ENCODE assay signal across 13 cellular contexts in genomic region chr18:70423120-70423519, GRCh38.
A peak's percentile ranks its signal among the peaks of the same experiment; 100 is the strongest.
DNase-seq lines count a peak whose midpoint lies in the region; ATAC-seq and TF ChIP-seq lines count a peak whose summit lies in the region.
"Had no signal": no experiment of that assay in that cellular context is flagged by ENCODE, and none has a peak within 500 bp of the region (broad histone marks: within the 10 kb centered on the region; RNA-seq: fewer than 3 reads in every experiment).

No MANE protein-coding gene starts in this region.

- no peak overlapping the region for H3K4me3 Mint-ChIP-seq in dendritic cell treated with granulocyte-macrophage colony-stimulating factor and Interleukin-4, amounts not matched to agents 40 ng/mL and 50 ng/mL, for 4 days
- no peak overlapping the region for H3K4me3 Mint-ChIP-seq in neural crest cell
- H3K4me3 Mint-ChIP-seq: activated CD8-positive, alpha-beta T cell treated with anti-CD3 and anti-CD28 coated beads, Interleukin-2, amount 10 ng/mL, durations not matched to agents 7 days and 5 days; naive thymus-derived CD8-positive, alpha-beta T cell had no signal

- intact Hi-C loops in dendritic cell treated with granulocyte-macrophage colony-stimulating factor and Interleukin-4, amounts not matched to agents 40 ng/mL and 50 ng/mL, for 4 days (cut with micrococcal nuclease), result no loop called here

- DNase-seq in NCI-H69 (lab: John Stamatoyannopoulos, UW), result peak; percentile 45
- DNase-seq in neural crest cell (ENCODE audit: low read depth, low spot score), result no peak
- no peak for DNase-seq in AML-193 (lab: John Stamatoyannopoulos, UW)
- no peak for DNase-seq in hepatic stellate cell (ENCODE audit: low spot score)
- DNase-seq: activated CD8-positive, alpha-beta T cell treated with anti-CD3 and anti-CD28 coated beads, Interleukin-2, amount 10 ng/mL, durations not matched to agents 7 days and 5 days; hippocampal formation; naive thymus-derived CD8-positive, alpha-beta T cell; NCI-H1436; stimulated activated CD8-positive, alpha-beta memory T cell treated with anti-CD3 and anti-CD28 coated beads, Interleukin-4, amount 100 ng/mL, for 48 hours had no signal

- peak overlapping the region; percentile 12 for H3K27ac Mint-ChIP-seq in dendritic cell treated with granulocyte-macrophage colony-stimulating factor and Interleukin-4, amounts not matched to agents 40 ng/mL and 50 ng/mL, for 4 days
- H3K27ac Mint-ChIP-seq in neural crest cell (ENCODE audit: unreplicated experiment), result peak overlapping the region; percentile 46
- H3K27ac Mint-ChIP-seq: activated CD8-positive, alpha-beta T cell treated with anti-CD3 and anti-CD28 coated beads, Interleukin-2, amount 10 ng/mL, durations not matched to agents 7 days and 5 days; naive thymus-derived CD8-positive, alpha-beta T cell had no signal

- H3K4me1 Mint-ChIP-seq in dendritic cell treated with granulocyte-macrophage colony-stimulating factor and Interleukin-4, amounts not matched to agents 40 ng/mL and 50 ng/mL, for 4 days (ENCODE audit: low read depth), result peaks cover 58% of the 10 kb centered on the region
- H3K4me1 Mint-ChIP-seq in neural crest cell, result peaks cover 7% of the 10 kb centered on the region

- TF ChIP-seq CTCF in C4-2B (conservative IDR thresholded peaks at IDR 0.05) (no peak), neural crest cell (conservative IDR thresholded peaks at IDR 0.05) (no peak)

- H3K9me3 Mint-ChIP-seq in dendritic cell treated with granulocyte-macrophage colony-stimulating factor and Interleukin-4, amounts not matched to agents 40 ng/mL and 50 ng/mL, for 4 days, result no peaks in the 10 kb centered on the region
- no peaks in the 10 kb centered on the region for H3K9me3 Mint-ChIP-seq in neural crest cell
- H3K9me3 Mint-ChIP-seq: naive thymus-derived CD8-positive, alpha-beta T cell had no signal

- H3K27me3 Mint-ChIP-seq in dendritic cell treated with granulocyte-macrophage colony-stimulating factor and Interleukin-4, amounts not matched to agents 40 ng/mL and 50 ng/mL, for 4 days, result peaks cover 1% of the 10 kb centered on the region
- no peaks in the 10 kb centered on the region for H3K27me3 Mint-ChIP-seq in neural crest cell (ENCODE audit: low read depth)

- H3K36me3 Mint-ChIP-seq in dendritic cell treated with granulocyte-macrophage colony-stimulating factor and Interleukin-4, amounts not matched to agents 40 ng/mL and 50 ng/mL, for 4 days (ENCODE audit: low read depth), result no peaks in the 10 kb centered on the region
- H3K36me3 Mint-ChIP-seq in neural crest cell (ENCODE audit: low read depth), result no peaks in the 10 kb centered on the region
- H3K36me3 Mint-ChIP-seq: naive thymus-derived CD8-positive, alpha-beta T cell had no signal

- H3K27ac ChIP-seq in C4-2B, result peak overlapping the region; percentile 40

- ATAC-seq in GM19395 (IDR thresholded peaks at IDR 0.05; ENCODE audit: unreplicated experiment) (no peak), HG03280 (IDR thresholded peaks at IDR 0.05; ENCODE audit: unreplicated experiment) (no peak)
- ATAC-seq: activated CD8-positive, alpha-beta T cell treated with anti-CD3 and anti-CD28 coated beads, Interleukin-2, amount 10 ng/mL, durations not matched to agents 7 days and 5 days; naive thymus-derived CD8-positive, alpha-beta T cell had no signal
